7 cellular contexts compared by ENCODE assay signal in genomic region chr3:71582612-71583568, GRCh38. TPM values are rescaled to one million over a fixed set of nuclear protein-coding genes. Genes with fewer than 3 reads are reported as not detected.
DNase-seq lines count a peak whose midpoint lies in the region; ATAC-seq and TF ChIP-seq lines count a peak whose summit lies in the region.

No MANE protein-coding gene starts in this region.

- H3K27ac Mint-ChIP-seq in activated CD4-positive, alpha-beta T cell treated with anti-CD3 and anti-CD28 coated beads, Interleukin-2, amount 10 ng/mL, durations not matched to agents 7 days and 5 days, result peak overlapping the region; percentile 89

- CTCF ChIA-PET in activated CD4-positive, alpha-beta T cell treated with anti-CD3 and anti-CD28 coated beads, Interleukin-2, amount 10 ng/mL, durations not matched to agents 7 days and 5 days (lab: Charles Lee), result interaction anchor here (0.6 to 1.2 kb wide), 2 partner anchors 205 to 776 kb away, joined by 3 to 4 read pairs; no protein-coding TSS in a partner anchor

- H3K4me3 ChIP-seq in dorsolateral prefrontal cortex (peak overlapping the region; percentile 68 to 93 (median 83)), lower lobe of right lung (peak overlapping the region; percentile 85)

- H3K27ac ChIP-seq in dorsolateral prefrontal cortex (peak overlapping the region; percentile 88 to 100 (median 98)), lower lobe of right lung (peak overlapping the region; percentile 93)

- peak in 4 of 56 donors; percentile 3 to 11 (median 6) for TF ChIP-seq CTCF in dorsolateral prefrontal cortex (IDR thresholded peaks at IDR 0.05 in 54 of 56, conservative IDR thresholded peaks at IDR 0.05 in 2 of 56; ENCODE audit: low read depth in 1 of 56, partially characterized antibody in 56 of 56)
- TF ChIP-seq CTCF in lower lobe of right lung (IDR thresholded peaks at IDR 0.05), result no peak

- H3K4me1 Mint-ChIP-seq in activated CD4-positive, alpha-beta T cell treated with anti-CD3 and anti-CD28 coated beads, Interleukin-2, amount 10 ng/mL, durations not matched to agents 7 days and 5 days, result peaks cover 47% of the 10 kb centered on the region

- peaks cover 53% of the 10 kb centered on the region for H3K4me1 ChIP-seq in lower lobe of right lung

- H3K4me3 Mint-ChIP-seq in activated CD4-positive, alpha-beta T cell treated with anti-CD3 and anti-CD28 coated beads, Interleukin-2, amount 10 ng/mL, durations not matched to agents 7 days and 5 days, result peak overlapping the region; percentile 83

- POLR2A ChIA-PET in activated CD4-positive, alpha-beta T cell treated with anti-CD3 and anti-CD28 coated beads, Interleukin-2, amount 10 ng/mL, durations not matched to agents 7 days and 5 days (lab: Charles Lee), result interaction anchor here (0.5 to 1.0 kb wide), 3 partner anchors 40 to 452 kb away, joined by 3 to 5 read pairs (median 5); no protein-coding TSS in a partner anchor

- no peaks in the 10 kb centered on the region for H3K9me3 Mint-ChIP-seq in activated CD4-positive, alpha-beta T cell treated with anti-CD3 and anti-CD28 coated beads, Interleukin-2, amount 10 ng/mL, durations not matched to agents 7 days and 5 days

- H3K27me3 ChIP-seq in dorsolateral prefrontal cortex (no peaks in the 10 kb centered on the region), lower lobe of right lung (ENCODE audit: low read depth) (no peaks in the 10 kb centered on the region)

- no peaks in the 10 kb centered on the region for H3K9me3 ChIP-seq in lower lobe of right lung

- H3K36me3 ChIP-seq in lower lobe of right lung, result no peaks in the 10 kb centered on the region

- intact Hi-C loops in dorsolateral prefrontal cortex (cut with DNase I), result loop anchor here (2.0 to 10.0 kb wide), 10 partner anchors 84 to 1518 kb away; no protein-coding TSS in a partner anchor
- intact Hi-C loops in lower lobe of right lung (cut with DNase I), result no loop called here

- ATAC-seq in GM18907 (IDR thresholded peaks at IDR 0.05; ENCODE audit: unreplicated experiment) (peak; percentile 41), lower lobe of right lung (peak; percentile 52 to 69), HG03108 (IDR thresholded peaks at IDR 0.05; ENCODE audit: unreplicated experiment) (no peak)

- H3K36me3 Mint-ChIP-seq in activated CD4-positive, alpha-beta T cell treated with anti-CD3 and anti-CD28 coated beads, Interleukin-2, amount 10 ng/mL, durations not matched to agents 7 days and 5 days (ENCODE audit: low read depth), result peaks cover 6% of the 10 kb centered on the region

- DNase-seq in MV-4-11 (lab: John Stamatoyannopoulos, UW), result peak; percentile 49
- DNase-seq in activated CD4-positive, alpha-beta T cell treated with anti-CD3 and anti-CD28 coated beads, Interleukin-2, amount 10 ng/mL, durations not matched to agents 7 days and 5 days, result peak; percentile 58
- DNase-seq in dorsolateral prefrontal cortex, result peak; percentile 27 to 72 (median 50)
- DNase-seq in lower lobe of right lung, result peak; percentile 91
- peak in 2 of 3 donors; percentile 35 to 71 for DNase-seq in stimulated activated CD4-positive, alpha-beta T cell treated with anti-CD3 and anti-CD28 coated beads, TNF-alpha, amount 100 ng/mL, for 1 hour (ENCODE audit: low read depth in 3 of 3, low spot score in 1 of 3)

- H3K27me3 Mint-ChIP-seq in activated CD4-positive, alpha-beta T cell treated with anti-CD3 and anti-CD28 coated beads, Interleukin-2, amount 10 ng/mL, durations not matched to agents 7 days and 5 days, result peaks cover 21% of the 10 kb centered on the region

RNA-seq across cellular contexts. Expression of gene FOXP1, which starts 0.6 kb away (rescaled TPM):
- total RNA-seq in activated CD4-positive, alpha-beta T cell treated with anti-CD3 and anti-CD28 coated beads, Interleukin-2, amount 10 ng/mL, durations not matched to agents 7 days and 5 days, result 100 to 1,000 TPM; 116 to 131 TPM
- total RNA-seq in dorsolateral prefrontal cortex, result 100 to 1,000 TPM in 108 of 120 experiments, 10 to 100 TPM in 12; 84.2 to 160 (median 118) TPM
- total RNA-seq in lower lobe of right lung, result 138 TPM
